In the genomic region with DNA sequence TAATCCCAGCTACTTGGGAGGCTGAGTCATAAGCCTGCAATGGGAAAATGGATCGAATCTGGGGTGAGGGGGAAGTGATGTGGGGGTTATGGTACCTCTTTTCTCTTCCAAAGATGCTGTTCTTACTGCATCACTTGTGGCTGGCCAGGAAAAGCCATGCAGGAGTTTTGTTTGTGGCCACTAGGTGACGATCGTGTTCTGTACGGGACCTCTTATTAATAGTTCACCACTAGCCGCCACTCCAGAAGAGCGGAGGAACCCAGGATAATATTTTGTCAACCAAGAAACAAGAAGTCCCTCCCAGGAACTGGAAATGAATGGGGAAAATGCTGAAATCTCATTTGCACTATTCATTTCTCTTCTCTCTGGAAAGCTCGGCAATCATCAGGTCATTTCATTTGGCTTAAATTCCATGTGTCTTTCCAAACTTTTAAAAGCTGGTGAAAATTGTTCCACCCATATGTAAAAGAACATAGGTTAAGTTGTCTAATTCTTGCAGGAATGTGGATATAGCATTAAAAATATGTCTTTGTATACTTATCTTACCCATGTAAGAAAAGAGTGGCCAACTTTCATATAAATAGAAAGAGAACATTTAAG, we compare ENCODE assay signal across 8 cellular contexts. TPM values are rescaled to one million over a fixed set of nuclear protein-coding genes. Genes with fewer than 3 reads are reported as not detected.
DNase-seq lines count a peak whose midpoint lies in the region; ATAC-seq and TF ChIP-seq lines count a peak whose summit lies in the region.

No MANE protein-coding gene starts in this region.

- peak; percentile 87 for TF ChIP-seq CTCF in lower lobe of right lung (IDR thresholded peaks at IDR 0.05)

- H3K27ac Mint-ChIP-seq in stimulated activated naive CD8-positive, alpha-beta T cell treated with anti-CD3 and anti-CD28 coated beads, Interleukin-15, amount 100 ng/mL, for 72 hours = no peak overlapping the region

- H3K4me3 ChIP-seq in lower lobe of right lung = no peak overlapping the region

- intact Hi-C loops in lower lobe of right lung (cut with DNase I) = no loop called here

- peak in 10 of 14 donors; percentile 8 to 66 (median 29) for DNase-seq in C1 segment of cervical spinal cord (lab: John Stamatoyannopoulos, UW)
- DNase-seq in NCI-H146 (lab: John Stamatoyannopoulos, UW) = peak; percentile 63
- peak; percentile 9 to 79 for DNase-seq in SW 1271 (lab: John Stamatoyannopoulos, UW)
- DNase-seq in ecto neural progenitor cell (ENCODE audit: low spot score) = peak; percentile 68
- peak; percentile 60 for DNase-seq in lower lobe of right lung
- DNase-seq in stimulated activated naive CD8-positive, alpha-beta T cell treated with anti-CD3 and anti-CD28 coated beads, Interleukin-15, amount 100 ng/mL, for 72 hours = no peak

- no peaks in the 10 kb centered on the region for H3K27me3 Mint-ChIP-seq in stimulated activated naive CD8-positive, alpha-beta T cell treated with anti-CD3 and anti-CD28 coated beads, Interleukin-15, amount 100 ng/mL, for 72 hours

- H3K27me3 ChIP-seq in lower lobe of right lung (ENCODE audit: low read depth) = no peaks in the 10 kb centered on the region

- H3K9me3 ChIP-seq in lower lobe of right lung = no peaks in the 10 kb centered on the region

- peak overlapping the region in 1 of 2 donors; percentile 67 for H3K4me3 Mint-ChIP-seq in stimulated activated naive CD8-positive, alpha-beta T cell treated with anti-CD3 and anti-CD28 coated beads, Interleukin-15, amount 100 ng/mL, for 72 hours

- H3K27ac ChIP-seq in lower lobe of right lung = no peak overlapping the region

- no peaks in the 10 kb centered on the region for H3K9me3 Mint-ChIP-seq in stimulated activated naive CD8-positive, alpha-beta T cell treated with anti-CD3 and anti-CD28 coated beads, Interleukin-15, amount 100 ng/mL, for 72 hours

- ATAC-seq in GM18520 (IDR thresholded peaks at IDR 0.05; ENCODE audit: unreplicated experiment) (peak; percentile 82), HG02943 (IDR thresholded peaks at IDR 0.05; ENCODE audit: low read depth, unreplicated experiment) (peak; percentile 97), lower lobe of right lung (peak; percentile 93 to 94)
- peak; percentile 68 for ATAC-seq in stimulated activated naive CD8-positive, alpha-beta T cell treated with anti-CD3 and anti-CD28 coated beads, Interleukin-15, amount 100 ng/mL, for 72 hours

- peaks cover 6% of the 10 kb centered on the region for H3K4me1 ChIP-seq in lower lobe of right lung

- peaks cover 75% of the 10 kb centered on the region for H3K4me1 Mint-ChIP-seq in stimulated activated naive CD8-positive, alpha-beta T cell treated with anti-CD3 and anti-CD28 coated beads, Interleukin-15, amount 100 ng/mL, for 72 hours

- no peaks in the 10 kb centered on the region for H3K36me3 ChIP-seq in lower lobe of right lung

RNA-seq across cellular contexts. Expression of a gene that starts 8.9 kb away (rescaled TPM):
- total RNA-seq in lower lobe of right lung = 13.4 TPM

RNA-seq across cellular contexts. Expression of a gene that starts 20.9 kb away (rescaled TPM):
- 59.4 TPM for total RNA-seq in lower lobe of right lung

Comparison
In these comparisons a context has a peak if more than half of its experiments do, and no peak if none do; other contexts are left out.
1. DNase-seq: peak in C1 segment of cervical spinal cord (10 of 14), NCI-H146 (single experiment), SW 1271 (2 of 2), ecto neural progenitor cell (single experiment) and lower lobe of right lung (single experiment); none in stimulated activated naive CD8-positive, alpha-beta T cell treated with anti-CD3 and anti-CD28 coated beads, Interleukin-15, amount 100 ng/mL, for 72 hours (0 of 2).
2. Peak in every context shown above with its lines, with median percentiles within 50 percentile points of each other: ATAC-seq.